19 cellular contexts compared by ENCODE assay signal in genomic region chr12:52054838-52055741, GRCh38. TPM values are rescaled to one million over a fixed set of nuclear protein-coding genes. Genes with fewer than 3 reads are reported as not detected.
DNase-seq lines count a peak whose midpoint lies in the region; ATAC-seq and TF ChIP-seq lines count a peak whose summit lies in the region.
"Had no signal": no experiment of that assay in that cellular context is flagged by ENCODE, and none has a peak within 500 bp of the region (broad histone marks: within the 10 kb centered on the region; RNA-seq: fewer than 3 reads in every experiment).

No MANE protein-coding gene starts in this region.

- intact Hi-C loops in left ventricle myocardium inferior (cut with micrococcal nuclease) = no loop called here
- intact Hi-C loops in heart right ventricle (cut with DNase I) = loop anchor here in 1 of 10 donors (5.0 kb wide), 1 partner anchor 72 kb away; no protein-coding TSS in a partner anchor
- intact Hi-C loops in prostate gland (cut with DNase I) = no loop called here

- ATAC-seq in heart right ventricle (no peak), GM18868 (IDR thresholded peaks at IDR 0.05; ENCODE audit: unreplicated experiment) (no peak)
- ATAC-seq: activated CD8-positive, alpha-beta T cell treated with anti-CD3 and anti-CD28 coated beads for 36 hours; left colon had no signal

- H3K27me3 ChIP-seq in left ventricle myocardium inferior (ENCODE audit: low read depth) (no peaks in the 10 kb centered on the region), heart right ventricle (peaks cover 0 to 5% (median 0%) of the 10 kb centered on the region in 7 donors), prostate gland (replicated peaks; ENCODE audit: insufficient read depth) (no peaks in the 10 kb centered on the region)

- H3K4me3 ChIP-seq in left ventricle myocardium inferior = peak overlapping the region; percentile 77
- peak overlapping the region in 3 of 10 donors; percentile 2 to 77 (median 9) for H3K4me3 ChIP-seq in heart right ventricle
- peak overlapping the region; percentile 79 for H3K4me3 ChIP-seq in coronary artery
- H3K4me3 ChIP-seq in prostate gland = no peak overlapping the region

- no peak for DNase-seq in left ventricle myocardium inferior
- no peak for DNase-seq in heart right ventricle
- peak; percentile 79 for DNase-seq in coronary artery (ENCODE audit: low spot score)
- no peak for DNase-seq in prostate gland (ENCODE audit: low spot score)
- no peak for DNase-seq in AG08395 (ENCODE audit: low spot score)
- DNase-seq in SIG-M5 treated with dmso at 0.1 percent for 504 hours (lab: John Stamatoyannopoulos, UW; ENCODE audit: unreplicated experiment) = no peak
- DNase-seq: activated CD8-positive, alpha-beta T cell treated with anti-CD3 and anti-CD28 coated beads for 36 hours; AML-193; foreskin melanocyte; H9; MV-4-11; NCI-H187 treated with DMSO at 0.1 percent for 48 hours; stimulated activated naive CD4-positive, alpha-beta T cell treated with Interleukin-2 at 50 U/mL for 16 hours had no signal

- TF ChIP-seq CTCF in left ventricle myocardium inferior (IDR thresholded peaks at IDR 0.05; ENCODE audit: borderline replicate concordance) = no peak
- no peak for TF ChIP-seq CTCF in heart right ventricle (IDR thresholded peaks at IDR 0.05)
- TF ChIP-seq CTCF in coronary artery (IDR thresholded peaks at IDR 0.05) = no peak
- peak in 1 of 4 experiments; percentile 9 for TF ChIP-seq CTCF in prostate gland (IDR thresholded peaks at IDR 0.05)

- H3K36me3 ChIP-seq in left ventricle myocardium inferior (peaks cover 54% of the 10 kb centered on the region), heart right ventricle (peaks cover 0 to 75% (median 57%) of the 10 kb centered on the region in 9 donors), prostate gland (peaks cover 6 to 9% of the 10 kb centered on the region in 2 donors)
- H3K36me3 ChIP-seq: neutrophil had no signal

- H3K9me3 ChIP-seq in left ventricle myocardium inferior (replicated peaks) = no peaks in the 10 kb centered on the region
- H3K9me3 ChIP-seq in heart right ventricle = no peaks in the 10 kb centered on the region
- H3K9me3 ChIP-seq in prostate gland = no peaks in the 10 kb centered on the region
- H3K9me3 ChIP-seq: neutrophil had no signal

- H3K4me1 ChIP-seq in left ventricle myocardium inferior (peaks cover 73% of the 10 kb centered on the region), heart right ventricle (peaks cover 6 to 66% (median 30%) of the 10 kb centered on the region in 9 donors), prostate gland (replicated peaks) (peaks cover 34% of the 10 kb centered on the region)

- H3K27ac ChIP-seq in left ventricle myocardium inferior (replicated peaks) = peak overlapping the region; percentile 99
- H3K27ac ChIP-seq in heart right ventricle = peak overlapping the region in 3 of 10 donors; percentile 5 to 9 (median 5)
- peak overlapping the region; percentile 94 to 99 for H3K27ac ChIP-seq in coronary artery
- H3K27ac ChIP-seq in prostate gland = peak overlapping the region; percentile 100
- H3K27ac ChIP-seq: HL-60, neutrophil had no signal

- WGBS in heart right ventricle, 2 donors = 94 to 95% methylated on average over 21 of the region's 21 CpGs
- 87% methylated on average over 21 of the region's 21 CpGs for WGBS in prostate gland

- no peak for TF ChIP-seq POLR2A in prostate gland (IDR thresholded peaks at IDR 0.05)

RNA-seq across cellular contexts. Expression of gene NR4A1, which starts 3.8 kb away (rescaled TPM):
- total RNA-seq in left ventricle myocardium inferior = 55.5 TPM
- 100 to 1,000 TPM in 6 of 10 donors, 10 to 100 TPM in 4; 34.6 to 588 (median 105) TPM for total RNA-seq in heart right ventricle
- polyA plus RNA-seq in heart right ventricle = 10 to 100 TPM; 53.2 to 83.0 TPM
- 100 to 1,000 TPM in 1 of 2 donors, 10 to 100 TPM in 1; 85.1 to 125 TPM for total RNA-seq in prostate gland

RNA-seq across cellular contexts. Expression of gene ATG101, which starts 14.7 kb away (rescaled TPM):
- total RNA-seq in left ventricle myocardium inferior (23.8 TPM), heart right ventricle (10 to 100 TPM; 17.5 to 31.8 (median 22.2) TPM), prostate gland (10 to 100 TPM; 60.0 to 64.1 TPM)
- 10 to 100 TPM; 14.6 to 90.2 TPM for polyA plus RNA-seq in heart right ventricle

RNA-seq across cellular contexts. Expression of gene SMIM41, which starts 24.4 kb away (rescaled TPM):
- 0.30 TPM for total RNA-seq in left ventricle myocardium inferior
- total RNA-seq in heart right ventricle = under 1 TPM in 3 of 10 donors, not detected in 7; 0.19 to 0.52 (median 0.26) TPM
- under 1 TPM in 1 of 2 donors, not detected in 1; 0.29 TPM for polyA plus RNA-seq in heart right ventricle
- 10 to 100 TPM in 1 of 2 donors, 1 to 10 TPM in 1; 7.5 to 30.2 TPM for total RNA-seq in prostate gland
- total RNA-seq: activated CD8-positive, alpha-beta T cell treated with anti-CD3 and anti-CD28 coated beads for 36 hours; chondrocyte; H9 had no signal
- polyA plus RNA-seq: aorta had no signal

RNA-seq across cellular contexts. Expression of gene TAMALIN, which starts 48.3 kb away (rescaled TPM):
- total RNA-seq in left ventricle myocardium inferior (20.0 TPM), heart right ventricle (10 to 100 TPM; 16.6 to 47.0 (median 23.9) TPM), prostate gland (10 to 100 TPM; 16.5 to 38.6 TPM)
- polyA plus RNA-seq in heart right ventricle = 10 to 100 TPM; 27.2 to 58.8 TPM

Comparison
In these comparisons a context has a peak if more than half of its experiments do, and no peak if none do; other contexts are left out.
1. H3K4me3 ChIP-seq: peak in left ventricle myocardium inferior (single experiment) and coronary artery (single experiment); none in prostate gland (0 of 2).